Comparison of ENCODE assay signal across 9 cellular contexts in the genomic region with DNA sequence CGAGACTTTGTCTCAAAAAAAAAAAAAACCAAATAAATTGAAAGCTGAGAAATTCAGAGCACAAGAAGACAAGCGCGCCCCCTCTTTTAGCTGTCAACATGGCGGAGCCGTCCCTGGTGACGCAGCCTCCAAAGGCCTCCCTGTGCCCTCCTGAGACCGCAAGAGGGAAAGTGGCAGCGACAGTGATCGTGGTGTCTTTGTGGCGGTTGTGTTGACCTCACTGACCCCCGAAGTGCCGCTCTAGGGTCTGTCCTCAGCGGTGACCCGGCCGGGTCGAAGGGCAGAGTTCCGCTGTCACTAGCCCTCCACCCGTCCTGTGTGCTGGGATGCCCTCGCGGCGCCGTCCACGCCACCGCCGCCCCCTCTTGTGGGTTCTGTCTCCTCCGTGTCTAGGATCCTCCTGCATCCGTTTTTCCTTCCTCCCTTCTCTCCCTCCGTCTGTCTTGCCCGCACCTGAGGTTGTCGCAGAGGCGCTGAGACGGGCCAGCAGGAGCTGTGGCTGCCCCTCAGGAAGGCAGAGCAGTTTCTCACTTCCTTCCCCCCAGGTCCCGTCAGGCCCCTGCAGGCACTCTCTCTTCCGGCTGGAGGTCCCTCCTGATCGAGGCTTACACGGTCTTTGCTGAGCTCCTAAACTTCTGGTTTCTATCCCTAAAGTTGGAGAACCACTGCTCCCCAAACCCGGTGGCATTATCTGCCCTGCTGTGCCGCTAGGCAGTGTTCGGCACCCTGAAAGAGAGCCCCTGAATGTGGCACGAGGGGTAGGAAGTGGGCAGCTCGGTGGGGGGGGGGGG. TPM values are rescaled to one million over a fixed set of nuclear protein-coding genes. Genes with fewer than 3 reads are reported as not detected.
A peak's percentile ranks its signal among the peaks of the same experiment; 100 is the strongest.
DNase-seq lines count a peak whose midpoint lies in the region; ATAC-seq and TF ChIP-seq lines count a peak whose summit lies in the region.
"Had no signal": no experiment of that assay in that cellular context is flagged by ENCODE, and none has a peak within 500 bp of the region (broad histone marks: within the 10 kb centered on the region; RNA-seq: fewer than 3 reads in every experiment).

No MANE protein-coding gene starts in this region.

- WGBS in right lobe of liver (ENCODE audit: insufficient coverage, low coverage, low lambda C conversion rate, missing lambda C conversion rate), result 64% methylated on average over 16 of the region's 41 CpGs
- WGBS in thymus, result 11% methylated on average over 41 of the region's 41 CpGs

- ATAC-seq in activated CD4-positive, CD25-positive, alpha-beta regulatory T cell treated with anti-CD3 and anti-CD28 coated beads, Interleukin-2, amount 50 U/mL, for 24 hours, result no peak
- ATAC-seq in right lobe of liver, result peak; percentile 35 to 65 (median 56)
- ATAC-seq: A549 had no signal

- H3K4me3 ChIP-seq in right lobe of liver (peak overlapping the region; percentile 16 to 35 (median 20)), thymus (ENCODE audit: low read length) (peak overlapping the region; percentile 71)
- H3K4me3 ChIP-seq: A549 had no signal

- no peaks in the 10 kb centered on the region for H3K36me3 ChIP-seq in right lobe of liver
- H3K36me3 ChIP-seq in thymus (ENCODE audit: control insufficient read depth, insufficient read depth), result peaks cover 9% of the 10 kb centered on the region

- H3K4me1 ChIP-seq in right lobe of liver (peaks cover 0 to 2% (median 0%) of the 10 kb centered on the region in 4 donors), thymus (ENCODE audit: control insufficient read depth, insufficient read depth, low read length) (peaks cover 27% of the 10 kb centered on the region)

- TF ChIP-seq POLR2A in right lobe of liver (IDR thresholded peaks at IDR 0.05), result no peak

- intact Hi-C loops in right lobe of liver (cut with DNase I), result no loop called here

- peak overlapping the region; percentile 38 to 60 (median 44) for H3K27ac ChIP-seq in right lobe of liver
- H3K27ac ChIP-seq in thymus (ENCODE audit: low read depth), result peak overlapping the region; percentile 90

- DNase-seq in activated CD4-positive, CD25-positive, alpha-beta regulatory T cell treated with anti-CD3 and anti-CD28 coated beads, Interleukin-2, amount 50 U/mL, for 72 hours, result peak; percentile 44
- peak; percentile 66 for DNase-seq in activated T-cell treated with anti-CD3 and anti-CD28 coated beads, Interleukin-2, amount 50 U/mL, for 1 hour
- DNase-seq in right lobe of liver (peak in 1 of 3 donors; percentile 37), iPS-NIHi11 (ENCODE audit: low spot score) (no peak), NCI-H748 (lab: John Stamatoyannopoulos, UW; ENCODE audit: unreplicated experiment) (no peak), NCI-H748 treated with DMSO at 0.1 percent for 48 hours (lab: John Stamatoyannopoulos, UW) (no peak)

- no peak for TF ChIP-seq CTCF in right lobe of liver (IDR thresholded peaks at IDR 0.05)

- H3K27me3 ChIP-seq in right lobe of liver, result no peaks in the 10 kb centered on the region
- H3K27me3 ChIP-seq in thymus (ENCODE audit: control insufficient read depth, insufficient read depth), result no peaks in the 10 kb centered on the region

- H3K9me3 ChIP-seq in right lobe of liver (no peaks in the 10 kb centered on the region), thymus (ENCODE audit: control insufficient read depth) (no peaks in the 10 kb centered on the region)
- H3K9me3 ChIP-seq: A549 had no signal

RNA-seq across cellular contexts. Expression of a gene that starts 7.2 kb away (rescaled TPM):
- total RNA-seq in right lobe of liver, result 1 to 10 TPM in 2 of 6 experiments, under 1 TPM in 4; 0.17 to 3.8 (median 0.82) TPM
- polyA plus RNA-seq in thymus, result 4.3 TPM

RNA-seq across cellular contexts. Expression of a gene that starts 13.8 kb away (rescaled TPM):
- total RNA-seq in right lobe of liver, result under 1 TPM in 3 of 6 experiments, not detected in 3; 0.15 to 0.35 (median 0.17) TPM
- 3.0 TPM for polyA plus RNA-seq in thymus
- polyA plus RNA-seq: A549 had no signal

RNA-seq across cellular contexts. Expression of a gene that starts 49.0 kb away (rescaled TPM):
- 10 to 100 TPM; 10.8 to 53.9 (median 19.6) TPM for total RNA-seq in right lobe of liver
- 45.8 TPM for polyA plus RNA-seq in thymus

RNA-seq across cellular contexts. Expression of a gene that starts 52.4 kb away (rescaled TPM):
- total RNA-seq in right lobe of liver, result 10 to 100 TPM; 14.2 to 36.9 (median 29.1) TPM
- polyA plus RNA-seq in thymus, result 24.6 TPM

Comparison
In these comparisons a context has a peak if more than half of its experiments do, and no peak if none do; other contexts are left out.
1. DNase-seq: peak in activated CD4-positive, CD25-positive, alpha-beta regulatory T cell treated with anti-CD3 and anti-CD28 coated beads, Interleukin-2, amount 50 U/mL, for 72 hours (single experiment) and activated T-cell treated with anti-CD3 and anti-CD28 coated beads, Interleukin-2, amount 50 U/mL, for 1 hour (single experiment); none in iPS-NIHi11 (single experiment), NCI-H748 (single experiment) and NCI-H748 treated with DMSO at 0.1 percent for 48 hours (single experiment).
2. ATAC-seq: peak in right lobe of liver (4 of 4); none in activated CD4-positive, CD25-positive, alpha-beta regulatory T cell treated with anti-CD3 and anti-CD28 coated beads, Interleukin-2, amount 50 U/mL, for 24 hours (0 of 2).